ENCODE assay signal across 24 cellular contexts in the genomic region with DNA sequence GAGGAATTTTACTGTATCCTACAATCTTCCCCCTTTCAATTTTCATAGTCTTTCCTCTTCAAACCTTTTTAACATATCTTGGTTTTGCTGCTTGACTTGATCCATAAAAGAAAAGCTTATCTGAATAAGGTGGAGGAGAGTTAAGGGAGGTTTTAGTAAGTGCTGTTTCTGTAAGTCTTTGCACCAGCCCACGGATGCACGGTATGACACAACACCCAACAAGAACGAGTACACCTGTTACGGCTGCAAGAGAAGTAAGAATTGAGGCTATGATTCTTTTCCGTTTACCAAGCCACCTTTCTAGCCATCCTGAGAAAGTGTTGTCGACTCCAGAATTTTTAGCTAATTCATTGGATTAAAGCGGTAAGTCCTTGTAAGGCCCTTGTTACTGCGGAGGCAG.
"Had no signal": no experiment of that assay in that cellular context is flagged by ENCODE, and none has a peak within 500 bp of the region (broad histone marks: within the 10 kb centered on the region; RNA-seq: fewer than 3 reads in every experiment).

No MANE protein-coding gene starts in this region.

- DNase-seq: cortex of kidney; dorsolateral prefrontal cortex; effector memory CD4-positive, alpha-beta T cell; heart left ventricle; hypothalamus; islet precursor cell; mucosa of descending colon; sigmoid colon; stimulated activated CD4-positive, alpha-beta T cell treated with anti-CD3 and anti-CD28 coated beads, Interleukin-12 subunit alpha, Interleukin-12 subunit beta, amount 100 ng/mL, for 4 hours; stimulated activated CD4-positive, alpha-beta T cell treated with anti-CD3 and anti-CD28 coated beads, Interleukin-2, amount 100 ng/mL, for 48 hours; stimulated activated CD8-positive, alpha-beta memory T cell treated with anti-CD3 and anti-CD28 coated beads, Interleukin-4, amount 100 ng/mL, for 48 hours; stimulated activated naive CD8-positive, alpha-beta T cell treated with anti-CD3 and anti-CD28 coated beads, Interleukin-15, Interleukin-2, amounts not matched to agents 100 U/mL and 50 U/mL, for 24 hours; thyroid gland had no signal

- H3K27ac Mint-ChIP-seq: naive thymus-derived CD8-positive, alpha-beta T cell; stimulated activated effector memory CD8-positive, alpha-beta T cell treated with anti-CD3 and anti-CD28 coated beads, Interleukin-12 subunit alpha, Interleukin-12 subunit beta, amount 100 ng/mL, for 72 hours; type B pancreatic cell had no signal

- FAIRE-seq: endometrium, frontal cortex had no signal

- H3K36me3 Mint-ChIP-seq: naive thymus-derived CD8-positive, alpha-beta T cell; stimulated activated effector memory CD8-positive, alpha-beta T cell treated with anti-CD3 and anti-CD28 coated beads, Interleukin-12 subunit alpha, Interleukin-12 subunit beta, amount 100 ng/mL, for 72 hours; type B pancreatic cell had no signal

- H3K4me3 Mint-ChIP-seq: naive thymus-derived CD8-positive, alpha-beta T cell; stimulated activated effector memory CD8-positive, alpha-beta T cell treated with anti-CD3 and anti-CD28 coated beads, Interleukin-12 subunit alpha, Interleukin-12 subunit beta, amount 100 ng/mL, for 72 hours; type B pancreatic cell had no signal

- H3K9me3 ChIP-seq: heart left ventricle, mucosa of descending colon, neutrophil, right atrium auricular region, sigmoid colon, suprapubic skin, thyroid gland had no signal

- H3K36me3 ChIP-seq: heart left ventricle, neutrophil, right atrium auricular region, sigmoid colon, suprapubic skin, thyroid gland had no signal

- H3K4me3 ChIP-seq: dorsolateral prefrontal cortex, heart left ventricle, mucosa of descending colon, right atrium auricular region, sigmoid colon, skin epidermis, suprapubic skin, thyroid gland had no signal

- H3K27me3 ChIP-seq: neutrophil, right atrium auricular region, sigmoid colon, suprapubic skin, thyroid gland had no signal

- H3K4me1 ChIP-seq: heart left ventricle, right atrium auricular region, sigmoid colon, suprapubic skin, thyroid gland had no signal

- H3K9me3 Mint-ChIP-seq: type B pancreatic cell had no signal

- H3K4me1 Mint-ChIP-seq: naive thymus-derived CD8-positive, alpha-beta T cell; stimulated activated effector memory CD8-positive, alpha-beta T cell treated with anti-CD3 and anti-CD28 coated beads, Interleukin-12 subunit alpha, Interleukin-12 subunit beta, amount 100 ng/mL, for 72 hours had no signal

- H3K27ac ChIP-seq: dorsolateral prefrontal cortex, heart left ventricle, neutrophil, right atrium auricular region, sigmoid colon, skin epidermis, suprapubic skin, thyroid gland had no signal

- ATAC-seq: esophagus mucosa; heart left ventricle; left lobe of liver; mucosa of descending colon; naive thymus-derived CD8-positive, alpha-beta T cell; stimulated activated naive CD8-positive, alpha-beta T cell treated with anti-CD3 and anti-CD28 coated beads, Interleukin-15, Interleukin-2, amounts not matched to agents 100 U/mL and 50 U/mL, for 24 hours had no signal
